ENCODE assay signal across 25 cellular contexts in genomic region chrX:107940095-107940494, GRCh38. TPM values are rescaled to one million over a fixed set of nuclear protein-coding genes. Genes with fewer than 3 reads are reported as not detected.
A peak's percentile ranks its signal among the peaks of the same experiment; 100 is the strongest.
DNase-seq lines count a peak whose midpoint lies in the region; ATAC-seq and TF ChIP-seq lines count a peak whose summit lies in the region.
"Had no signal": no experiment of that assay in that cellular context is flagged by ENCODE, and none has a peak within 500 bp of the region (broad histone marks: within the 10 kb centered on the region; RNA-seq: fewer than 3 reads in every experiment).

No MANE protein-coding gene starts in this region.

- no peaks in the 10 kb centered on the region for H3K79me1 ChIP-seq in mesendoderm (ENCODE audit: low read length)

- no peaks in the 10 kb centered on the region for H3K27me3 ChIP-seq in H7 (ENCODE audit: control insufficient read depth, insufficient read depth, low read length)
- H3K27me3 ChIP-seq in mesendoderm (ENCODE audit: insufficient read depth, low read length, poor library complexity) = no peaks in the 10 kb centered on the region
- H3K27me3 ChIP-seq in Karpas-422 (ENCODE audit: low read length) = no peaks in the 10 kb centered on the region

- intact Hi-C loops in left ventricle myocardium superior (cut with micrococcal nuclease) = no loop called here

- H4K5ac ChIP-seq in mesendoderm (ENCODE audit: low read length) = no peak overlapping the region

- H3K18ac ChIP-seq in mesendoderm (ENCODE audit: low read length) = no peak overlapping the region

- ATAC-seq in GM21447 (IDR thresholded peaks at IDR 0.05; ENCODE audit: unreplicated experiment) = no peak
- no peak for ATAC-seq in left ventricle myocardium superior
- ATAC-seq: GM12878 had no signal

- no peak overlapping the region for H3K23ac ChIP-seq in mesendoderm (ENCODE audit: low read length)

- no peak overlapping the region for H3K4ac ChIP-seq in mesendoderm (ENCODE audit: low read depth, low read length)

- H3K4me3 ChIP-seq in H7 (ENCODE audit: insufficient read depth, low read depth, low read length) (no peak overlapping the region), choroid plexus epithelial cell (ENCODE audit: low read depth, low read length) (no peak overlapping the region), mesendoderm (ENCODE audit: low read length) (no peak overlapping the region), Karpas-422 (ENCODE audit: low read length) (no peak overlapping the region)
- H3K4me3 ChIP-seq: BLaER1, GM12878, PC-9 had no signal

- WGBS in mesendoderm (ENCODE audit: extremely low coverage, insufficient coverage, low lambda C conversion rate) = no CpG with 5 or more reads among the region's 3 CpGs

- H2AK5ac ChIP-seq in mesendoderm (ENCODE audit: low read length) = no peak overlapping the region

- H3K56ac ChIP-seq in mesendoderm (ENCODE audit: low read length) = no peak overlapping the region

- no peak for TF ChIP-seq CTCF in choroid plexus epithelial cell (conservative IDR thresholded peaks at IDR 0.05; ENCODE audit: low read depth, low read length)

- no peaks in the 10 kb centered on the region for H4K20me1 ChIP-seq in Karpas-422 (ENCODE audit: insufficient read depth, low read depth, low read length)
- H4K20me1 ChIP-seq: BLaER1 had no signal

- H3K27ac ChIP-seq in mesendoderm (ENCODE audit: low read depth, low read length) (no peak overlapping the region), Karpas-422 (ENCODE audit: low read length) (no peak overlapping the region)
- H3K27ac ChIP-seq: BLaER1, PC-9 had no signal

- DNase-seq in H7 (peak; percentile 23), RPMI7951 (ENCODE audit: low read depth) (peak; percentile 56), choroid plexus epithelial cell (ENCODE audit: low read depth) (peak; percentile 2), mesendoderm (peak; percentile 13), left ventricle myocardium superior (no peak), NCI-H128 (lab: John Stamatoyannopoulos, UW; ENCODE audit: unreplicated experiment) (no peak), Karpas-422 (no peak)
- DNase-seq: CD4-positive, CD25-positive, alpha-beta regulatory T cell; EL; GDM1; HFFc6; MV-4-11; NCI-H1105 treated with DMSO at 0.1 percent for 48 hours; NCI-H2029; NCI-H2227 treated with DMSO at 0.1 percent for 48 hours; NCI-H526 treated with DMSO at 0.1 percent for 48 hours; PC-9; Right ventricle myocardium superior; RPMI8226 had no signal

- no peaks in the 10 kb centered on the region for H3K9me3 ChIP-seq in Karpas-422 (ENCODE audit: low read length)

- peaks cover 8% of the 10 kb centered on the region for H3K36me3 ChIP-seq in H7 (replicated peaks; ENCODE audit: control insufficient read depth, insufficient read depth, low read length)
- H3K36me3 ChIP-seq in mesendoderm (ENCODE audit: control insufficient read depth, insufficient read depth, low read length) = no peaks in the 10 kb centered on the region
- no peaks in the 10 kb centered on the region for H3K36me3 ChIP-seq in Karpas-422 (ENCODE audit: insufficient read depth, low read length)
- H3K36me3 ChIP-seq: BLaER1 had no signal

- no peak overlapping the region for H2AFZ ChIP-seq in Karpas-422 (ENCODE audit: low read length)
- H2AFZ ChIP-seq: PC-9 had no signal

- H2BK5ac ChIP-seq in mesendoderm (ENCODE audit: low read length) = no peak overlapping the region

- no peak overlapping the region for H2BK120ac ChIP-seq in mesendoderm (ENCODE audit: low read depth, low read length)

- H3K4me1 ChIP-seq in mesendoderm (ENCODE audit: control insufficient read depth, low read depth, low read length) (no peaks in the 10 kb centered on the region), Karpas-422 (ENCODE audit: low read length) (no peaks in the 10 kb centered on the region)
- H3K4me1 ChIP-seq: BLaER1 had no signal

- no peaks in the 10 kb centered on the region for H3K9me2 ChIP-seq in Karpas-422 (replicated peaks; ENCODE audit: insufficient read depth, low read length)

- H3K4me2 ChIP-seq in mesendoderm (ENCODE audit: low read length) (no peak overlapping the region), Karpas-422 (ENCODE audit: low read depth, low read length, poor library complexity, severe bottlenecking) (no peak overlapping the region)
- H3K4me2 ChIP-seq: BLaER1, PC-9 had no signal

- H3K9ac ChIP-seq in mesendoderm (ENCODE audit: low read length) = no peak overlapping the region
- no peak overlapping the region for H3K9ac ChIP-seq in Karpas-422 (ENCODE audit: low read length)
- H3K9ac ChIP-seq: BLaER1 had no signal

- no peak overlapping the region for H4K8ac ChIP-seq in mesendoderm (ENCODE audit: low read depth, low read length)

- H3K79me2 ChIP-seq in mesendoderm (ENCODE audit: control insufficient read depth, insufficient read depth, low read length) = no peaks in the 10 kb centered on the region
- H3K79me2 ChIP-seq in Karpas-422 (ENCODE audit: low read length) = no peaks in the 10 kb centered on the region

- no peak overlapping the region for H2BK15ac ChIP-seq in mesendoderm (replicated peaks; ENCODE audit: low read depth)

RNA-seq across cellular contexts. Expression of gene TEX13B, which starts 42.1 kb away (rescaled TPM):
- 0.85 TPM in 1 of 2 replicates, not detected in the other for total RNA-seq in H7 (2014; rRNA removed; shearing (Covaris generic))
- total RNA-seq in RPMI7951 (2014; rRNA removed; shearing (Covaris generic)) = 0.12 TPM in 1 of 2 replicates, not detected in the other
- polyA plus RNA-seq in mesendoderm (2013, experiment 1 of 2) = 0.08 TPM
- polyA plus RNA-seq in mesendoderm (2013, experiment 2 of 2) = 0.14 TPM
- not detected for total RNA-seq in left ventricle myocardium superior
- total RNA-seq in Karpas-422 (2014; rRNA removed; shearing (Covaris generic); ENCODE audit: low replicate concordance) = not detected in 2 replicates
- total RNA-seq: CD4-positive, CD25-positive, alpha-beta regulatory T cell; GM12878; HFFc6; MCF 10A; NCI-H460; PC-9; Right ventricle myocardium superior had no signal
- polyA plus RNA-seq: AG04450; CD4-positive, CD25-positive, alpha-beta regulatory T cell; GM12878 had no signal

Comparison
In these comparisons a context has a peak if more than half of its experiments do, and no peak if none do; other contexts are left out.
1. DNase-seq: peak in H7 (single experiment), RPMI7951 (single experiment), choroid plexus epithelial cell (single experiment) and mesendoderm (single experiment); none in left ventricle myocardium superior (single experiment), NCI-H128 (single experiment) and Karpas-422 (single experiment).